8 cellular contexts compared by ENCODE assay signal in genomic region chr7:26857534-26858228, GRCh38. TPM values are rescaled to one million over a fixed set of nuclear protein-coding genes. Genes with fewer than 3 reads are reported as not detected.
DNase-seq lines count a peak whose midpoint lies in the region; ATAC-seq and TF ChIP-seq lines count a peak whose summit lies in the region.

No MANE protein-coding gene starts in this region.

- peak; percentile 57 for ATAC-seq in GM18907 (IDR thresholded peaks at IDR 0.05; ENCODE audit: unreplicated experiment)
- peak; percentile 62 for ATAC-seq in mucosa of descending colon
- no peak for ATAC-seq in GM19023 (IDR thresholded peaks at IDR 0.05; ENCODE audit: unreplicated experiment)
- ATAC-seq in HG03342 (IDR thresholded peaks at IDR 0.05; ENCODE audit: unreplicated experiment): no peak

- peak; percentile 71 for DNase-seq in KBM-7
- DNase-seq in cerebellum (ENCODE audit: low spot score): peak; percentile 5
- peak; percentile 59 to 69 (median 64) for DNase-seq in mucosa of descending colon
- DNase-seq in NCI-H345 (lab: John Stamatoyannopoulos, UW): no peak
- DNase-seq in CD8-positive, alpha-beta memory T cell: no peak

- no peaks in the 10 kb centered on the region for H3K9me3 Mint-ChIP-seq in CD8-positive, alpha-beta memory T cell

- no peak overlapping the region for H3K27ac ChIP-seq in CD8-positive, alpha-beta memory T cell (ENCODE audit: low read depth, low read length)

- POLR2A ChIA-PET in CD8-positive, alpha-beta memory T cell (lab: Charles Lee): interaction anchor here (0.6 kb wide), 1 partner anchor 15 kb away, joined by 5 read pairs; no protein-coding TSS in a partner anchor

- H3K4me1 Mint-ChIP-seq in CD8-positive, alpha-beta memory T cell: peaks cover 11 to 23% (median 15%) of the 10 kb centered on the region in 3 donors

- no peaks in the 10 kb centered on the region for H3K9me3 ChIP-seq in mucosa of descending colon
- no peaks in the 10 kb centered on the region for H3K9me3 ChIP-seq in CD8-positive, alpha-beta memory T cell (ENCODE audit: low read length)

- H3K4me3 Mint-ChIP-seq in CD8-positive, alpha-beta memory T cell: no peak overlapping the region

- no peak overlapping the region for H3K4me3 ChIP-seq in mucosa of descending colon
- no peak overlapping the region for H3K4me3 ChIP-seq in CD8-positive, alpha-beta memory T cell (ENCODE audit: low read length)

- intact Hi-C loops in mucosa of descending colon (cut with DNase I, micrococcal nuclease): loop anchor here in 1 of 2 donors (5.0 kb wide), 1 partner anchor 285 kb away; the partner anchor contains the start of gene HOXA5

- H3K27me3 Mint-ChIP-seq in CD8-positive, alpha-beta memory T cell: peaks cover 10 to 34% of the 10 kb centered on the region in 2 donors

- H3K4me1 ChIP-seq in mucosa of descending colon (ENCODE audit: low read depth): peaks cover 15% of the 10 kb centered on the region
- peaks cover 5% of the 10 kb centered on the region for H3K4me1 ChIP-seq in CD8-positive, alpha-beta memory T cell (ENCODE audit: insufficient read depth, low read length)

- in situ Hi-C loops in KBM-7 (cut with MboI; ENCODE audit: low pct_unique_long_range_greater_than_20kb, low sequenced_read_pairs): loop anchor here (10.0 kb wide), 1 partner anchor 297 kb away; the partner anchor contains the start of genes HOXA3 and HOXA7

- H3K27ac Mint-ChIP-seq in CD8-positive, alpha-beta memory T cell: peak overlapping the region in 1 of 8 donors; percentile 26

- CTCF ChIA-PET in CD8-positive, alpha-beta memory T cell (lab: Charles Lee): interaction anchor here (0.7 kb wide), 1 partner anchor 35 kb away, joined by 3 read pairs; no protein-coding TSS in a partner anchor

- no peaks in the 10 kb centered on the region for H3K36me3 ChIP-seq in mucosa of descending colon (ENCODE audit: low read depth)
- H3K36me3 ChIP-seq in CD8-positive, alpha-beta memory T cell (ENCODE audit: insufficient read depth, low read length): no peaks in the 10 kb centered on the region

- peaks cover 0 to 3% (median 1%) of the 10 kb centered on the region in 3 donors for H3K36me3 Mint-ChIP-seq in CD8-positive, alpha-beta memory T cell

- H3K27me3 ChIP-seq in CD8-positive, alpha-beta memory T cell (ENCODE audit: insufficient read depth, low read length, poor library complexity, severe bottlenecking): peaks cover 4% of the 10 kb centered on the region

- no peak for TF ChIP-seq CTCF in mucosa of descending colon (IDR thresholded peaks at IDR 0.05)

RNA-seq across cellular contexts. Expression of gene SKAP2, which starts 6.7 kb away (rescaled TPM):
- total RNA-seq in cerebellum: 2.4 TPM
- total RNA-seq in mucosa of descending colon: 10 to 100 TPM; 36.5 to 51.7 (median 40.3) TPM
- total RNA-seq in CD8-positive, alpha-beta memory T cell: 10 to 100 TPM; 11.4 to 13.2 TPM
- polyA plus RNA-seq in CD8-positive, alpha-beta memory T cell: 55.2 TPM

Comparison
In these comparisons a context has a peak if more than half of its experiments do, and no peak if none do; other contexts are left out.
1. ATAC-seq: peak in GM18907 (single experiment) and mucosa of descending colon (single experiment); none in GM19023 (single experiment) and HG03342 (single experiment).
2. DNase-seq: peak in KBM-7 (single experiment), cerebellum (single experiment) and mucosa of descending colon (3 of 3); none in NCI-H345 (single experiment) and CD8-positive, alpha-beta memory T cell (0 of 5).